ENCODE assay signal across 15 cellular contexts in genomic region chr14:33964599-33965317, GRCh38.
"Had no signal": no experiment of that assay in that cellular context is flagged by ENCODE, and none has a peak within 500 bp of the region (broad histone marks: within the 10 kb centered on the region; RNA-seq: fewer than 3 reads in every experiment).

No MANE protein-coding gene starts in this region.

- H3K27ac ChIP-seq: brain microvascular endothelial cell, esophagus squamous epithelium, right atrium auricular region, tibial nerve had no signal

- H3K4me1 ChIP-seq: esophagus squamous epithelium, right atrium auricular region, tibial nerve had no signal

- H3K27me3 ChIP-seq: brain microvascular endothelial cell, esophagus squamous epithelium, right atrium auricular region, tibial nerve had no signal

- H3K36me3 ChIP-seq: brain microvascular endothelial cell, esophagus squamous epithelium, right atrium auricular region, tibial nerve had no signal

- DNase-seq: activated CD4-positive, alpha-beta T cell treated with anti-CD3 and anti-CD28 coated beads, Interleukin-2, amount 50 U/mL, for 48 hours; activated CD8-positive, alpha-beta memory T cell treated with anti-CD3 and anti-CD28 coated beads, Interleukin-2, amount 10 ng/mL, durations not matched to agents 7 days and 5 days; activated effector memory CD4-positive, alpha-beta T cell treated with Interleukin-2 at 50 U/mL for 16 hours; activated naive CD8-positive, alpha-beta T cell treated with anti-CD3 and anti-CD28 coated beads for 36 hours; activated T-cell treated with anti-CD3 and anti-CD28 coated beads, Interleukin-2, amount 50 U/mL, for 24 hours; brain microvascular endothelial cell; cerebellar nuclear complex; dermis blood vessel endothelial cell; esophagus squamous epithelium; foreskin fibroblast; glutamatergic neuron had no signal

- H3K9me3 ChIP-seq: esophagus squamous epithelium had no signal

- ATAC-seq: activated CD4-positive, CD25-positive, alpha-beta regulatory T cell treated with anti-CD3 and anti-CD28 coated beads, Interleukin-2, amount 50 U/mL, for 24 hours; activated CD8-positive, alpha-beta memory T cell treated with anti-CD3 and anti-CD28 coated beads, Interleukin-2, amount 10 ng/mL, durations not matched to agents 7 days and 5 days; stimulated activated effector memory CD8-positive, alpha-beta T cell treated with anti-CD3 and anti-CD28 coated beads, Interleukin-12 subunit alpha, Interleukin-12 subunit beta, amount 100 ng/mL, for 72 hours had no signal

- H3K4me3 ChIP-seq: esophagus squamous epithelium, right atrium auricular region, tibial nerve had no signal
